ENCODE assay signal across 21 cellular contexts in the genomic region with DNA sequence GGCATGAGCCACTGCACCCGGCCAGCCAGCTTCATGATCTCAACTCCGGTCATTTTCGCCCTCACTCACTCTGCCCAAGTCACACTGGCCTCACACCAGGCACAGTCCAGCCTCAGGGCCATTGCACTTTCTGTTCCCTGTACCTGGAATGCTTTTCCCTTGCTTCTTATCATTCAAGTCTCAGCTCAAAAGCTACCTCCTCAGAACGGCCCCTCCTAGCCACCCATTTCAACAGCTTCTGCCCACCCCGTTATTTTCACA. TPM values are rescaled to one million over a fixed set of nuclear protein-coding genes. Genes with fewer than 3 reads are reported as not detected.
"Had no signal": no experiment of that assay in that cellular context is flagged by ENCODE, and none has a peak within 500 bp of the region (broad histone marks: within the 10 kb centered on the region; RNA-seq: fewer than 3 reads in every experiment).

No MANE protein-coding gene starts in this region.

- H3K36me3 Mint-ChIP-seq: activated naive CD4-positive, alpha-beta T cell treated with anti-CD3 and anti-CD28 coated beads, Interleukin-2, amount 50 U/mL, for 72 hours; WTC11 had no signal

- H3K4me3 ChIP-seq: left ventricle myocardium inferior, tibial artery had no signal

- H3K9me3 ChIP-seq: left ventricle myocardium inferior, tibial artery had no signal

- H3K27ac ChIP-seq: left ventricle myocardium inferior, tibial artery had no signal

- H3K36me3 ChIP-seq: left ventricle myocardium inferior, tibial artery had no signal

- DNase-seq: activated CD4-positive, alpha-beta T cell treated with anti-CD3 and anti-CD28 coated beads, Interleukin-2, amount 50 U/mL, for 4 hours; activated CD8-positive, alpha-beta memory T cell treated with anti-CD3 and anti-CD28 coated beads for 24 hours; activated CD8-positive, alpha-beta memory T cell treated with anti-CD3 and anti-CD28 coated beads, Interleukin-2, amount 50 U/mL, for 4 hours; activated T-cell treated with anti-CD3 and anti-CD28 coated beads, Interleukin-2, amount 50 U/mL, for 24 hours; aorta; central memory CD4-positive, alpha-beta T cell; effector memory CD4-positive, alpha-beta T cell; kidney glomerular epithelial cell; left ventricle myocardium inferior; right cardiac atrium; stimulated activated CD4-positive, alpha-beta T cell treated with anti-CD3 and anti-CD28 coated beads, Interleukin-12 subunit alpha, Interleukin-12 subunit beta, amount 100 ng/mL, for 4 hours; stimulated activated CD4-positive, alpha-beta T cell treated with anti-CD3 and anti-CD28 coated beads, Interleukin-4, amount 100 ng/mL, for 4 hours; stimulated activated naive CD8-positive, alpha-beta T cell treated with anti-CD3 and anti-CD28 coated beads, Interleukin-15, amount 100 ng/mL, for 72 hours; T-helper 1 cell; T-helper 9 cell; tibial artery had no signal

- H3K9me3 Mint-ChIP-seq: activated naive CD4-positive, alpha-beta T cell treated with anti-CD3 and anti-CD28 coated beads, Interleukin-2, amount 50 U/mL, for 72 hours; activated T-cell treated with anti-CD3 and anti-CD28 coated beads, Interleukin-2, amount 50 U/mL, for 24 hours; activated T-helper 17 cell treated with anti-CD3 and anti-CD28 coated beads, Interleukin-2, amount 50 U/mL, for 72 hours; stimulated activated naive CD8-positive, alpha-beta T cell treated with anti-CD3 and anti-CD28 coated beads, Interleukin-15, amount 100 ng/mL, for 72 hours; WTC11 had no signal

- H3K4me3 Mint-ChIP-seq: activated T-cell treated with anti-CD3 and anti-CD28 coated beads, Interleukin-2, amount 50 U/mL, for 24 hours; activated T-helper 17 cell treated with anti-CD3 and anti-CD28 coated beads, Interleukin-2, amount 50 U/mL, for 72 hours; stimulated activated naive CD8-positive, alpha-beta T cell treated with anti-CD3 and anti-CD28 coated beads, Interleukin-15, amount 100 ng/mL, for 72 hours; WTC11 had no signal

- H3K27ac Mint-ChIP-seq: activated naive CD4-positive, alpha-beta T cell treated with anti-CD3 and anti-CD28 coated beads, Interleukin-2, amount 50 U/mL, for 72 hours; activated T-cell treated with anti-CD3 and anti-CD28 coated beads, Interleukin-2, amount 50 U/mL, for 24 hours; activated T-helper 17 cell treated with anti-CD3 and anti-CD28 coated beads, Interleukin-2, amount 50 U/mL, for 72 hours; stimulated activated naive CD8-positive, alpha-beta T cell treated with anti-CD3 and anti-CD28 coated beads, Interleukin-15, amount 100 ng/mL, for 72 hours; WTC11 had no signal

- ATAC-seq: activated naive CD4-positive, alpha-beta T cell treated with anti-CD3 and anti-CD28 coated beads, Interleukin-2, amount 50 U/mL, for 72 hours; activated T-helper 17 cell treated with anti-CD3 and anti-CD28 coated beads, Interleukin-2, amount 50 U/mL, for 72 hours; esophagus mucosa; right cardiac atrium; stimulated activated naive CD8-positive, alpha-beta T cell treated with anti-CD3 and anti-CD28 coated beads, Interleukin-15, amount 100 ng/mL, for 72 hours; WTC11 had no signal

RNA-seq across cellular contexts. Expression of a gene that starts 54.2 kb away (rescaled TPM):
- total RNA-seq: skeletal muscle tissue had no signal
